In the genomic region with DNA sequence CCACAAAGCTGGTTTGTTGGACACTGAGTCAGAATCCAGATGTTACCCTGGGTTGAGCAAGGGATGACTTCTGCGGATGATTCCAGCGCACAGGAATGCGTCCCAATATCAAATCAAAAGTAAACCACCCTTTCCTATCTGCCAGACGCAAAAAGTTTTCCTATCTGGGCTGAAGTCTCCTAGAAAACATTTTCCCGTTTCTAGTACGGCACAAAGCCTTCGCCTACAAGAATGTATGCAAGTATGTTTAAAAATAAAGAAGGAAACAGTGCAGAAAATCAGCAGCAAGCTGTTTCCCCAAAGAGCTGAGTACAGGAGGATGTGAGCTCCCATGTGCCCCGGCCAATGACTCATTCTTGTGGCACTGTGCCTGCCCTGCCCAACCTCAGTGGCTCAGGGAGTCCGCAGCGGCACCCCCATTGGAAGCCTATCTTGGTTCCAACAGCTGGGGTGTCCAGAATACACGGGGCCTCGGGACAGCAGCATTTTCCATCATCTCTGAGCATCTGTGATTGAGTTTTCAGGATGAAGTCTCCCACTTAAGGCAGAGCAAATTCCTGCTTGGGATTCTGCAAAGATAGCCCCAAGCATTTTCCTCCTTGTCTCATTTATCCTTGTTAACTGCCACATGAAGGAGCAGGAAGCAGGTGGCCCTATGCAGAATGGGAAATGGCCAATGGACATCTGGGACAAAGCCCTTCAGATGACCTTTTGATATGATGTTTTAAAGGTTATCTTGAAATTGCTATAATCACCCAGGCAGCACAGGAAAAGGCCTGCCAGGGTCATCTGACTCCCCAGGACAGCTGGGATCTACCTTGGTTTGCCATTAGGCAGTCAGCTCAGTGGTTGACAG, we compare ENCODE assay signal across 8 cellular contexts. TPM values are rescaled to one million over a fixed set of nuclear protein-coding genes. Genes with fewer than 3 reads are reported as not detected.
DNase-seq lines count a peak whose midpoint lies in the region; ATAC-seq and TF ChIP-seq lines count a peak whose summit lies in the region.
"Had no signal": no experiment of that assay in that cellular context is flagged by ENCODE, and none has a peak within 500 bp of the region (broad histone marks: within the 10 kb centered on the region; RNA-seq: fewer than 3 reads in every experiment).

No MANE protein-coding gene starts in this region.

- WGBS in right cardiac atrium: 24% methylated on average over 12 of the region's 12 CpGs
- WGBS in suprapubic skin: 18% methylated on average over 10 of the region's 12 CpGs

- H3K36me3 ChIP-seq in adipocyte (ENCODE audit: control insufficient read depth, insufficient read depth, low read length, severe bottlenecking) (no peaks in the 10 kb centered on the region), suprapubic skin (no peaks in the 10 kb centered on the region)

- no peak for TF ChIP-seq CTCF in suprapubic skin (IDR thresholded peaks at IDR 0.05)

- H3K9me3 ChIP-seq in adipocyte (ENCODE audit: control insufficient read depth, low read length): no peaks in the 10 kb centered on the region
- H3K9me3 ChIP-seq in right cardiac atrium (ENCODE audit: control insufficient read depth, low read length): no peaks in the 10 kb centered on the region
- no peaks in the 10 kb centered on the region for H3K9me3 ChIP-seq in suprapubic skin

- H3K4me1 ChIP-seq in adipocyte (ENCODE audit: control insufficient read depth, insufficient read depth, low read length): peaks cover 12% of the 10 kb centered on the region
- H3K4me1 ChIP-seq in right cardiac atrium (ENCODE audit: control insufficient read depth, insufficient read depth, low read length): peaks cover 10% of the 10 kb centered on the region
- H3K4me1 ChIP-seq in suprapubic skin: peaks cover 48% of the 10 kb centered on the region

- no peak for TF ChIP-seq EP300 in suprapubic skin (IDR thresholded peaks at IDR 0.05)

- H3K27me3 ChIP-seq in adipocyte (replicated peaks; ENCODE audit: control insufficient read depth, insufficient read depth, low read length) (peaks cover 7% of the 10 kb centered on the region), right cardiac atrium (ENCODE audit: control insufficient read depth, insufficient read depth) (no peaks in the 10 kb centered on the region), suprapubic skin (no peaks in the 10 kb centered on the region)

- no peak overlapping the region for H3K9ac ChIP-seq in adipocyte (ENCODE audit: low read length)

- no peak overlapping the region for H3K27ac ChIP-seq in right cardiac atrium (ENCODE audit: low read length)
- H3K27ac ChIP-seq in suprapubic skin: peak overlapping the region; percentile 59

- TF ChIP-seq POLR2A in suprapubic skin (IDR thresholded peaks at IDR 0.05): no peak

- peak overlapping the region; percentile 70 for H3K4me3 ChIP-seq in adipocyte (ENCODE audit: low read length)
- no peak overlapping the region for H3K4me3 ChIP-seq in right cardiac atrium (ENCODE audit: low read length)
- peak overlapping the region; percentile 10 for H3K4me3 ChIP-seq in suprapubic skin

- intact Hi-C loops in right cardiac atrium (cut with DNase I): no loop called here

- DNase-seq in HS-5 (ENCODE audit: low read depth) (peak; percentile 90), adipocyte (ENCODE audit: low read depth) (peak; percentile 81), right cardiac atrium (peak; percentile 73 to 88 (median 84)), suprapubic skin (ENCODE audit: low spot score in 2 of 2) (peak in 1 of 2 donors; percentile 88)
- DNase-seq: activated CD4-positive, alpha-beta T cell treated with anti-CD3 and anti-CD28 coated beads, Interleukin-2, amount 50 U/mL, for 1 hour had no signal

- peak; percentile 47 to 72 for ATAC-seq in right cardiac atrium
- no peak for ATAC-seq in GM21576 (IDR thresholded peaks at IDR 0.05; ENCODE audit: unreplicated experiment)
- no peak for ATAC-seq in GM21723 (IDR thresholded peaks at IDR 0.05; ENCODE audit: unreplicated experiment)
- no peak for ATAC-seq in HG02884 (IDR thresholded peaks at IDR 0.05; ENCODE audit: unreplicated experiment)

RNA-seq across cellular contexts. Expression of a gene that starts 17.5 kb away (rescaled TPM):
- total RNA-seq in right cardiac atrium: 10 to 100 TPM in 3 of 4 donors, 1 to 10 TPM in 1; 9.3 to 30.0 (median 24.0) TPM
- polyA plus RNA-seq in right cardiac atrium: 15.8 TPM
- under 1 TPM in 2 of 4 donors, not detected in 2; 0.26 to 0.36 TPM for total RNA-seq in suprapubic skin

RNA-seq across cellular contexts. Expression of a gene that starts 34.1 kb away (rescaled TPM):
- not detected for total RNA-seq in right cardiac atrium
- 0.05 TPM for polyA plus RNA-seq in right cardiac atrium
- total RNA-seq in suprapubic skin: 10 to 100 TPM; 19.2 to 32.9 (median 21.0) TPM

RNA-seq across cellular contexts. Expression of a gene that starts 41.5 kb away (rescaled TPM):
- under 1 TPM in 1 of 4 donors, not detected in 3; 0.17 TPM for total RNA-seq in right cardiac atrium
- 0.09 TPM for polyA plus RNA-seq in right cardiac atrium
- 1 to 10 TPM in 1 of 4 donors, under 1 TPM in 1, not detected in 2; 0.18 to 3.0 TPM for total RNA-seq in suprapubic skin

Comparison
In these comparisons a context has a peak if more than half of its experiments do, and no peak if none do; other contexts are left out.
1. ATAC-seq: peak in right cardiac atrium (2 of 2); none in GM21576 (single experiment), GM21723 (single experiment) and HG02884 (single experiment).
2. RNA of a gene that starts 17.5 kb away (total RNA-seq): 9.3 to 30.0 TPM in right cardiac atrium; 0.26 to 0.36 TPM in suprapubic skin; every median in the first group is over 4 times any median in the second.
3. RNA of a gene that starts 34.1 kb away (total RNA-seq): 19.2 to 32.9 TPM in suprapubic skin; not detected in right cardiac atrium; every median in the first group is over 10 times any median in the second.